18 cellular contexts compared by ENCODE assay signal in the genomic region with DNA sequence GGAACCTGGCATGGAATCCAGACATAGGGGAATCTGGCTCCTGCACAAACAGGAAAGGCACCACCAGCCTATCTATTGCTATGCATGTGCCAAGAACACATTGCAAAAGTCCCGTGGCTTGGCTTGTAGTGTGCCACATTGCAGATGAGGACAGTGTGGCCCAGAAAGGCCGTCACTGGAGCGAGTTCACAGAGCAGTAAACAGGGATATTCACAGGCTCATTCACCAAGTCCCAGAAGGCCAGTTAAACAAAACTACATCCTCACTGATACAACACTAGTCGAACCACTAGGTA. TPM values are rescaled to one million over a fixed set of nuclear protein-coding genes. Genes with fewer than 3 reads are reported as not detected.
DNase-seq lines count a peak whose midpoint lies in the region; ATAC-seq and TF ChIP-seq lines count a peak whose summit lies in the region.
"Had no signal": no experiment of that assay in that cellular context is flagged by ENCODE, and none has a peak within 500 bp of the region (broad histone marks: within the 10 kb centered on the region; RNA-seq: fewer than 3 reads in every experiment).

No MANE protein-coding gene starts in this region.

- no peaks in the 10 kb centered on the region for H3K4me1 Mint-ChIP-seq in natural killer cell treated with Interleukin-12 subunit alpha and Interleukin-12 subunit beta and Interleukin-15 and Interleukin-18, amount 100 ng/mL, for 72 hours (ENCODE audit: low read depth in 2 of 2)
- H3K4me1 Mint-ChIP-seq: activated CD4-positive, alpha-beta memory T cell treated with anti-CD3 and anti-CD28 coated beads, Interleukin-2, amount 10 ng/mL, durations not matched to agents 7 days and 5 days; activated naive CD8-positive, alpha-beta T cell treated with anti-CD3 and anti-CD28 coated beads for 36 hours; brain; neural progenitor cell had no signal

- peak; percentile 24 for ATAC-seq in GM18502 (IDR thresholded peaks at IDR 0.05; ENCODE audit: poor library complexity, unreplicated experiment)
- ATAC-seq in IMR-90 (ENCODE audit: low read depth) = no peak
- ATAC-seq in heart left ventricle = peak; percentile 91 to 94 (median 92)
- no peak for ATAC-seq in natural killer cell treated with Interleukin-12 subunit alpha and Interleukin-12 subunit beta and Interleukin-15 and Interleukin-18, amount 100 ng/mL, for 72 hours
- ATAC-seq: CD8-positive, alpha-beta T cell had no signal

- no peaks in the 10 kb centered on the region for H3K9me1 ChIP-seq in IMR-90 (ENCODE audit: insufficient read depth, low read length)

- WGBS in IMR-90 (ENCODE audit: extremely low coverage in 2 of 2, insufficient read length in 1 of 2), 2 experiments = no CpG with 5 or more reads among the region's 4 CpGs
- 50 to 63% (median 54%) methylated on average over 4 of the region's 4 CpGs for WGBS in heart left ventricle, 4 donors

- no peak for TF ChIP-seq RAD21 in IMR-90 (IDR thresholded peaks at IDR 0.05; ENCODE audit: low read length)

- H3K56ac ChIP-seq in IMR-90 (ENCODE audit: extremely low read depth, insufficient read depth, low read length) = no peak overlapping the region

- H2BK5ac ChIP-seq in IMR-90 (ENCODE audit: low read depth, low read length, poor library complexity, severe bottlenecking) = no peak overlapping the region

- no peak overlapping the region for H3K18ac ChIP-seq in IMR-90 (ENCODE audit: low read depth, low read length)

- no peak overlapping the region for H2AK9ac ChIP-seq in IMR-90 (replicated peaks; ENCODE audit: low read depth, low read length, poor library complexity)

- H3K27ac Mint-ChIP-seq in natural killer cell treated with Interleukin-12 subunit alpha and Interleukin-12 subunit beta and Interleukin-15 and Interleukin-18, amount 100 ng/mL, for 72 hours = no peak overlapping the region
- H3K27ac Mint-ChIP-seq: activated CD4-positive, alpha-beta memory T cell treated with anti-CD3 and anti-CD28 coated beads, Interleukin-2, amount 10 ng/mL, durations not matched to agents 7 days and 5 days; activated naive CD8-positive, alpha-beta T cell treated with anti-CD3 and anti-CD28 coated beads for 36 hours; CD8-positive, alpha-beta T cell; mesothelial cell of epicardium; neural progenitor cell; type B pancreatic cell had no signal

- in situ Hi-C loops in IMR-90 (cut with MboI; ENCODE audit: low sequenced_read_pairs) = no loop called here

- TF ChIP-seq CTCF in IMR-90 (conservative IDR thresholded peaks at IDR 0.05; ENCODE audit: low read depth, low read length) = no peak
- peak in 1 of 12 donors; percentile 6 for TF ChIP-seq CTCF in heart left ventricle (IDR thresholded peaks at IDR 0.05)

- H3K4me1 ChIP-seq in IMR-90 (ENCODE audit: control insufficient read depth, insufficient read depth, low read length) (peaks cover 4% of the 10 kb centered on the region), heart left ventricle (peaks cover 0 to 33% (median 7%) of the 10 kb centered on the region in 12 donors)
- H3K4me1 ChIP-seq: neural progenitor cell had no signal

- no peaks in the 10 kb centered on the region for H3K9me3 ChIP-seq in IMR-90 (ENCODE audit: control insufficient read depth, insufficient read depth, low read length)
- H3K9me3 ChIP-seq in heart left ventricle = no peaks in the 10 kb centered on the region

- TF ChIP-seq POLR2A in IMR-90 (IDR thresholded peaks at IDR 0.05; ENCODE audit: low read depth, low read length) (no peak), heart left ventricle (IDR thresholded peaks at IDR 0.05) (no peak)

- no peaks in the 10 kb centered on the region for H3K27me3 Mint-ChIP-seq in natural killer cell treated with Interleukin-12 subunit alpha and Interleukin-12 subunit beta and Interleukin-15 and Interleukin-18, amount 100 ng/mL, for 72 hours
- H3K27me3 Mint-ChIP-seq: activated CD4-positive, alpha-beta memory T cell treated with anti-CD3 and anti-CD28 coated beads, Interleukin-2, amount 10 ng/mL, durations not matched to agents 7 days and 5 days; activated naive CD8-positive, alpha-beta T cell treated with anti-CD3 and anti-CD28 coated beads for 36 hours; brain had no signal

- H4K8ac ChIP-seq in IMR-90 (ENCODE audit: low read depth in 2 of 2, low read length in 2 of 2) = no peak overlapping the region

- no peaks in the 10 kb centered on the region for H3K79me1 ChIP-seq in IMR-90 (ENCODE audit: low read depth in 1 of 2, low read length in 2 of 2)

- no peaks in the 10 kb centered on the region for H3K36me3 ChIP-seq in IMR-90 (ENCODE audit: control insufficient read depth, insufficient read depth, low read length)
- no peaks in the 10 kb centered on the region for H3K36me3 ChIP-seq in heart left ventricle
- H3K36me3 ChIP-seq: neural progenitor cell had no signal

- H3K27me3 ChIP-seq in IMR-90 (ENCODE audit: control insufficient read depth, insufficient read depth, low read length) (no peaks in the 10 kb centered on the region), heart left ventricle (no peaks in the 10 kb centered on the region)
- H3K27me3 ChIP-seq: neural progenitor cell had no signal

- no peak overlapping the region for H2AK5ac ChIP-seq in IMR-90 (ENCODE audit: low read depth, low read length)

- H3K36me3 Mint-ChIP-seq in natural killer cell treated with Interleukin-12 subunit alpha and Interleukin-12 subunit beta and Interleukin-15 and Interleukin-18, amount 100 ng/mL, for 72 hours = no peaks in the 10 kb centered on the region

- no peak overlapping the region for H2BK20ac ChIP-seq in IMR-90 (ENCODE audit: low read depth, low read length)

- BruUV-seq in IMR-90 (replicated peaks; lab: Mats Ljungman, UMichigan) = no TSS peak

- H3K9me3 Mint-ChIP-seq in natural killer cell treated with Interleukin-12 subunit alpha and Interleukin-12 subunit beta and Interleukin-15 and Interleukin-18, amount 100 ng/mL, for 72 hours = no peaks in the 10 kb centered on the region
- H3K9me3 Mint-ChIP-seq: activated CD4-positive, alpha-beta memory T cell treated with anti-CD3 and anti-CD28 coated beads, Interleukin-2, amount 10 ng/mL, durations not matched to agents 7 days and 5 days; activated naive CD8-positive, alpha-beta T cell treated with anti-CD3 and anti-CD28 coated beads for 36 hours; CD8-positive, alpha-beta T cell; mesothelial cell of epicardium; neural progenitor cell; type B pancreatic cell had no signal

- H2BK15ac ChIP-seq in IMR-90 (ENCODE audit: low read depth, low read length) = no peak overlapping the region

- no peak overlapping the region for H3K23ac ChIP-seq in IMR-90 (ENCODE audit: low read depth, low read length)

- DNase-seq in IMR-90 (no peak), heart left ventricle (peak in 3 of 5 donors; percentile 36 to 76 (median 69)), posterior vena cava (ENCODE audit: low spot score) (peak; percentile 87), NCI-H1694 treated with DMSO at 0.1 percent for 48 hours (lab: John Stamatoyannopoulos, UW) (no peak), COR-L47 (lab: John Stamatoyannopoulos, UW) (no peak), NCI-H226 (no peak)
- DNase-seq in natural killer cell treated with Interleukin-12 subunit alpha and Interleukin-12 subunit beta and Interleukin-15 and Interleukin-18, amount 100 ng/mL, for 72 hours (ENCODE audit: low spot score) = no peak
- DNase-seq: activated CD4-positive, alpha-beta memory T cell treated with anti-CD3 and anti-CD28 coated beads, Interleukin-2, amount 10 ng/mL, durations not matched to agents 7 days and 5 days; activated naive CD8-positive, alpha-beta T cell treated with anti-CD3 and anti-CD28 coated beads for 36 hours; activated T-cell treated with anti-CD3 and anti-CD28 coated beads, Interleukin-2, amount 50 U/mL, for 48 hours; CD8-positive, alpha-beta T cell; kidney; stimulated activated naive CD4-positive, alpha-beta T cell treated with Interleukin-2 at 50 U/mL for 16 hours had no signal

- no peak overlapping the region for H4K5ac ChIP-seq in IMR-90 (ENCODE audit: low read depth, low read length)

- H3K27ac ChIP-seq in IMR-90 (ENCODE audit: insufficient read depth, low read length) = no peak overlapping the region
- H3K27ac ChIP-seq in heart left ventricle = peak overlapping the region in 6 of 12 donors; percentile 8 to 66 (median 46)
- H3K27ac ChIP-seq: neural progenitor cell had no signal

- intact Hi-C loops in IMR-90 (cut with micrococcal nuclease) = loop anchor here (1.0 to 10.0 kb wide), 5 partner anchors 58 to 1056 kb away; partner anchors contain the start of gene PAPPA
- intact Hi-C loops in heart left ventricle (cut with DNase I) = loop anchor here in 9 of 10 donors (5.0 to 10.0 kb wide), 10 partner anchors 63 to 495 kb away; partner anchors contain the start of gene PAPPA (in 2 of the 9)
- intact Hi-C loops in posterior vena cava (cut with DNase I) = no loop called here

- no peak overlapping the region for H3K9ac ChIP-seq in IMR-90 (ENCODE audit: low read depth, low read length)
- H3K9ac ChIP-seq: neural progenitor cell had no signal

- CTCF ChIA-PET in IMR-90 (lab: Yijun Ruan, JAX) = no interaction called here

- no peak overlapping the region for H2BK120ac ChIP-seq in IMR-90 (ENCODE audit: low read depth, low read length)

- H3K4me3 ChIP-seq in IMR-90 (ENCODE audit: insufficient read depth, low read depth, low read length) (no peak overlapping the region), heart left ventricle (no peak overlapping the region)
- H3K4me3 ChIP-seq: neural progenitor cell had no signal

- no peak overlapping the region for H4K91ac ChIP-seq in IMR-90 (ENCODE audit: insufficient read depth, low read depth, low read length)

- POLR2A ChIA-PET in IMR-90 (lab: Charles Lee; ENCODE audit: unreplicated experiment) = no interaction called here

- peak overlapping the region; percentile 28 for H2AFZ ChIP-seq in IMR-90 (replicated peaks; ENCODE audit: low read length, poor library complexity)
- H2AFZ ChIP-seq: neural progenitor cell had no signal

- no peaks in the 10 kb centered on the region for H4K20me1 ChIP-seq in IMR-90 (ENCODE audit: insufficient read depth, low read length)

- dilution Hi-C loops in IMR-90 (cut with HindIII; ENCODE audit: low sequenced_read_pairs, unreplicated experiment) = no loop called here

- H3K4ac ChIP-seq in IMR-90 (ENCODE audit: low read depth, low read length) = no peak overlapping the region

- H3K4me2 ChIP-seq in IMR-90 (ENCODE audit: low read depth, low read length) = no peak overlapping the region
- H3K4me2 ChIP-seq: neural progenitor cell had no signal

- no peak overlapping the region for H3K4me3 Mint-ChIP-seq in natural killer cell treated with Interleukin-12 subunit alpha and Interleukin-12 subunit beta and Interleukin-15 and Interleukin-18, amount 100 ng/mL, for 72 hours
- H3K4me3 Mint-ChIP-seq: activated CD4-positive, alpha-beta memory T cell treated with anti-CD3 and anti-CD28 coated beads, Interleukin-2, amount 10 ng/mL, durations not matched to agents 7 days and 5 days; activated naive CD8-positive, alpha-beta T cell treated with anti-CD3 and anti-CD28 coated beads for 36 hours; brain; CD8-positive, alpha-beta T cell; mesothelial cell of epicardium; neural progenitor cell; type B pancreatic cell had no signal

- H3K14ac ChIP-seq in IMR-90 (replicated peaks; ENCODE audit: low read depth, low read length) = no peak overlapping the region

RNA-seq across cellular contexts. Expression of gene TRIM32, which starts 39.6 kb away (rescaled TPM):
- total RNA-seq in IMR-90 (2012; rRNA removed) (30.3 and 31.0 TPM in 2 replicates), heart left ventricle (10 to 100 TPM; 12.5 to 17.9 (median 15.5) TPM), posterior vena cava (10 to 100 TPM; 17.4 to 24.4 TPM)
- polyA plus RNA-seq in IMR-90 (2012; rRNA removed) (11.7 and 12.8 TPM in 2 replicates), heart left ventricle (1 to 10 TPM; 3.3 to 6.5 TPM)
- polyA plus RNA-seq in IMR-90 (2012; cell fraction: cytosol; rRNA removed) = 7.0 and 7.6 TPM in 2 replicates
- 12.8 and 13.3 TPM in 2 replicates for polyA plus RNA-seq in IMR-90 (2012; cell fraction: nucleus; rRNA removed; ENCODE audit: low replicate concordance)
- 10 to 100 TPM; 12.2 to 13.6 TPM for total RNA-seq in natural killer cell treated with Interleukin-12 subunit alpha and Interleukin-12 subunit beta and Interleukin-15 and Interleukin-18, amount 100 ng/mL, for 72 hours

Comparison
In these comparisons a context has a peak if more than half of its experiments do, and no peak if none do; other contexts are left out.
1. ATAC-seq: peak in GM18502 (single experiment) and heart left ventricle (4 of 4); none in IMR-90 (single experiment) and natural killer cell treated with Interleukin-12 subunit alpha and Interleukin-12 subunit beta and Interleukin-15 and Interleukin-18, amount 100 ng/mL, for 72 hours (0 of 2).
2. DNase-seq: peak in heart left ventricle (3 of 5) and posterior vena cava (single experiment); none in IMR-90 (single experiment), NCI-H1694 treated with DMSO at 0.1 percent for 48 hours (single experiment), natural killer cell treated with Interleukin-12 subunit alpha and Interleukin-12 subunit beta and Interleukin-15 and Interleukin-18, amount 100 ng/mL, for 72 hours (single experiment), COR-L47 (single experiment) and NCI-H226 (single experiment).
3. intact Hi-C loops: an anchor here in IMR-90 (1.0 to 10.0 kb wide) and heart left ventricle (5.0 to 10.0 kb wide); none called in posterior vena cava.